ENCODE assay signal across 8 cellular contexts in the genomic region with DNA sequence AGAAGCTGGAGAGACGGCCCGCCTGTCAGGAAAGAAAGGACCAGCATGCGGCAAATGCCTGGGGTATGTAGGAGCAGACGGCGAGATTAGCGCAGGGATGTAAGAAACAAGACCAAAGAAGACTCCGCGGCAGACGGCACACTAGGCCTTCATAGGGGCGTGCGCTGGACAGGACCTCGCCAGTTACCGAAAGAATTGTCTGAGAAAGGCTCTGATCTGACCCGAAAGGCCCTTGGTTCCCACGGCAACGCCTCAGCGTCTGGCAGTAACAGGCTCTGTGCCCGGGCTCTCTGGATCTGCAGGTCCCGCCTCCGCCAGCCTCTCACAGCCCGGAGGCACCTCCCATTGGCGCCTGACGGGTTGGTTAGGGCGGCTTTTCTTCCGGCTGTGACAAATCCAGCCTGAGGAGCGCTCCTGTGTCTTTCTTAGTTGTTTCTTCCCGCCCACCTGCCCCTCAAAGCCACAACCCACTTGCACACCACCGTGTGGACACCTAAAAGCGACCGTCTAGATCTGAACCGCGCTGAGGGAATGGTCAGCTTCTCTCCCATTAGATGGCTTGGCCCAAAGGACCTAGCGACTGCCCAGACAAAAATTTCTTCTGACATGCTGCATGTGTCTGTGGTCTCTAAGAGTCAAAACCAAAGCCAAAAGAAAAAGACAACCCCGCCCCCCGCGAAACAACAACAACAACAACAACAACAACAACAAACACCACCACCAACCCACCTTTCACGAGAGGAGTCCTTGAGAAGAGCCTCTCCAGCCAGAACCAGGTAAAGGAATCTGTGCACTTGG. TPM values are rescaled to one million over a fixed set of nuclear protein-coding genes. Genes with fewer than 3 reads are reported as not detected.
DNase-seq lines count a peak whose midpoint lies in the region; TF ChIP-seq lines count a peak whose summit lies in the region.
"Not testable (repeated sequence)": the region's sequence is repeated elsewhere in the genome, so short reads cannot be mapped to it uniquely, and the experiment has no call there.

No MANE protein-coding gene starts in this region.

- H3K36me3 Mint-ChIP-seq in nephron (ENCODE audit: low read depth), result not testable (repeated sequence)

- H3K27me3 Mint-ChIP-seq in nephron (ENCODE audit: low read depth), result not testable (repeated sequence)

- DNase-seq in KG1 (lab: John Stamatoyannopoulos, UW), result peak; percentile 3
- DNase-seq in RPMI7951 (ENCODE audit: low read depth), result peak; percentile 67
- DNase-seq in activated T-cell treated with anti-CD3 and anti-CD28 coated beads, Interleukin-2, amount 50 U/mL, for 1 hour, result peak; percentile 46
- DNase-seq in coronary artery (ENCODE audit: low spot score); right atrium auricular region (ENCODE audit: low spot score): not testable (repeated sequence)
- peak; percentile 33 to 64 for DNase-seq in stimulated activated CD4-positive, alpha-beta T cell treated with anti-CD3 and anti-CD28 coated beads, Interleukin-4, amount 100 ng/mL, for 4 hours

- not testable (repeated sequence) for TF ChIP-seq CTCF in coronary artery (IDR thresholded peaks at IDR 0.05); right atrium auricular region (IDR thresholded peaks at IDR 0.05); nephron (IDR thresholded peaks at IDR 0.05; ENCODE audit: unreplicated experiment in 3 of 3)

- peaks cover 13 to 27% (median 23%) of the 10 kb centered on the region in 10 experiments; a peak in 18 of 20 replicates for H3K4me1 ChIP-seq in BLaER1 treated with 17β-estradiol and CSF1 and Interleukin-3, amounts not matched to agents 10 nM and 100 nM
- peaks cover 0 to 16% of the 10 kb centered on the region in 2 donors for H3K4me1 ChIP-seq in right atrium auricular region

- not testable (repeated sequence) for H3K4me1 Mint-ChIP-seq in nephron

- peak overlapping the region; percentile 59 to 85 (median 78) for H3K4me3 Mint-ChIP-seq in nephron

- peak overlapping the region in 4 of 11 experiments; percentile 8 to 41 (median 33); a peak in 5 of 22 replicates for H3K9ac ChIP-seq in BLaER1 treated with 17β-estradiol and CSF1 and Interleukin-3, amounts not matched to agents 10 nM and 100 nM

- not testable (repeated sequence) for H3K27me3 ChIP-seq in BLaER1 treated with 17β-estradiol and CSF1 and Interleukin-3, amounts not matched to agents 10 nM and 100 nM; right atrium auricular region

- peak overlapping the region in 4 of 11 experiments; percentile 18 to 32 (median 28); a peak in 2 of 22 replicates for H3K27ac ChIP-seq in BLaER1 treated with 17β-estradiol and CSF1 and Interleukin-3, amounts not matched to agents 10 nM and 100 nM
- H3K27ac ChIP-seq in coronary artery (peak overlapping the region in 1 of 2 donors; percentile 79), right atrium auricular region (peak overlapping the region; percentile 36 to 54)

- H3K4me3 ChIP-seq in BLaER1 treated with 17β-estradiol and CSF1 and Interleukin-3, amounts not matched to agents 10 nM and 100 nM, result peak overlapping the region in 8 of 10 experiments; percentile 29 to 57 (median 41); a peak in 12 of 20 replicates
- H3K4me3 ChIP-seq in coronary artery, result peak overlapping the region; percentile 60
- H3K4me3 ChIP-seq in right atrium auricular region, result peak overlapping the region; percentile 30 to 45

- H4K20me1 ChIP-seq in BLaER1 treated with 17β-estradiol and CSF1 and Interleukin-3, amounts not matched to agents 10 nM and 100 nM, result not testable (repeated sequence)

- H3K9me3 Mint-ChIP-seq in nephron, result peaks cover 23% of the 10 kb centered on the region

- peaks cover 0 to 14% (median 3%) of the 10 kb centered on the region in 11 experiments; a peak in 7 of 22 replicates for H3K9me3 ChIP-seq in BLaER1 treated with 17β-estradiol and CSF1 and Interleukin-3, amounts not matched to agents 10 nM and 100 nM (replicated peaks in 1 of 11)
- H3K9me3 ChIP-seq in right atrium auricular region, result not testable (repeated sequence)

- not testable (repeated sequence) for H3K36me3 ChIP-seq in BLaER1 treated with 17β-estradiol and CSF1 and Interleukin-3, amounts not matched to agents 10 nM and 100 nM; right atrium auricular region

- peak overlapping the region in 2 of 3 experiments; percentile 19 to 41 for H3K27ac Mint-ChIP-seq in nephron

- peak overlapping the region; percentile 49 to 73 (median 60) for H3K4me2 ChIP-seq in BLaER1 treated with 17β-estradiol and CSF1 and Interleukin-3, amounts not matched to agents 10 nM and 100 nM

RNA-seq across cellular contexts. Expression of gene ZNF527, which starts 58.2 kb away (rescaled TPM):
- total RNA-seq in RPMI7951 (2014; rRNA removed; shearing (Covaris generic)), result 3.4 and 4.7 TPM in 2 replicates
- 1 to 10 TPM; 6.9 to 7.3 TPM for total RNA-seq in right atrium auricular region
